ENCODE assay signal across 8 cellular contexts in genomic region chr16:50282010-50282538, GRCh38. TPM values are rescaled to one million over a fixed set of nuclear protein-coding genes. Genes with fewer than 3 reads are reported as not detected.
DNase-seq lines count a peak whose midpoint lies in the region; ATAC-seq and TF ChIP-seq lines count a peak whose summit lies in the region.

No MANE protein-coding gene starts in this region.

- intact Hi-C loops in activated CD4-positive, alpha-beta T cell treated with anti-CD3 and anti-CD28 coated beads for 36 hours (cut with DNase I, micrococcal nuclease): loop anchor here in 1 of 2 experiments (5.0 kb wide), 1 partner anchor 35 kb away; no protein-coding TSS in a partner anchor
- intact Hi-C loops in posterior cingulate gyrus (cut with DNase I): no loop called here
- intact Hi-C loops in Calu3 (cut with micrococcal nuclease; ENCODE audit: unreplicated experiment): no loop called here

- POLR2A ChIA-PET in activated CD4-positive, alpha-beta T cell treated with anti-CD3 and anti-CD28 coated beads for 36 hours (lab: Charles Lee): interaction anchor here (0.6 kb wide), 1 partner anchor 86 kb away, joined by 7 read pairs; no protein-coding TSS in a partner anchor

- BruUV-seq in Calu3 (replicated peaks; lab: Mats Ljungman, UMichigan): no TSS peak

- no peaks in the 10 kb centered on the region for H3K27me3 Mint-ChIP-seq in activated CD4-positive, alpha-beta T cell treated with anti-CD3 and anti-CD28 coated beads for 36 hours
- H3K27me3 Mint-ChIP-seq in effector memory CD8-positive, alpha-beta T cell: no peaks in the 10 kb centered on the region
- no peaks in the 10 kb centered on the region; the same call in 1 of the 2 replicates for H3K27me3 Mint-ChIP-seq in HFFc6 (ENCODE audit: insufficient read depth)
- no peaks in the 10 kb centered on the region for H3K27me3 Mint-ChIP-seq in Calu3 (ENCODE audit: unreplicated experiment)

- H3K36me3 Mint-ChIP-seq in activated CD4-positive, alpha-beta T cell treated with anti-CD3 and anti-CD28 coated beads for 36 hours (ENCODE audit: low read depth): peaks cover 35% of the 10 kb centered on the region
- H3K36me3 Mint-ChIP-seq in effector memory CD8-positive, alpha-beta T cell (ENCODE audit: insufficient read depth): peaks cover 34% of the 10 kb centered on the region
- H3K36me3 Mint-ChIP-seq in HFFc6 (ENCODE audit: low read depth): peaks cover 23% of the 10 kb centered on the region
- H3K36me3 Mint-ChIP-seq in Calu3 (ENCODE audit: insufficient read depth, unreplicated experiment): peaks cover 11% of the 10 kb centered on the region

- H3K27ac Mint-ChIP-seq in activated CD4-positive, alpha-beta T cell treated with anti-CD3 and anti-CD28 coated beads for 36 hours: peak overlapping the region; percentile 55
- H3K27ac Mint-ChIP-seq in effector memory CD8-positive, alpha-beta T cell: peak overlapping the region; percentile 51 to 96
- no peak overlapping the region for H3K27ac Mint-ChIP-seq in HFFc6
- no peak overlapping the region for H3K27ac Mint-ChIP-seq in Calu3 (ENCODE audit: unreplicated experiment)

- peak; percentile 88 for ATAC-seq in HG03378 (IDR thresholded peaks at IDR 0.05; ENCODE audit: unreplicated experiment)
- peak; percentile 21 for ATAC-seq in activated CD4-positive, alpha-beta T cell treated with anti-CD3 and anti-CD28 coated beads for 36 hours
- peak; percentile 92 for ATAC-seq in effector memory CD8-positive, alpha-beta T cell (replicated peaks)

- TF ChIP-seq CTCF in HFFc6 (IDR thresholded peaks at IDR 0.05) (no peak), Calu3 (IDR thresholded peaks at IDR 0.05; ENCODE audit: unreplicated experiment) (no peak)

- no peaks in the 10 kb centered on the region for H3K9me3 Mint-ChIP-seq in activated CD4-positive, alpha-beta T cell treated with anti-CD3 and anti-CD28 coated beads for 36 hours (ENCODE audit: low read depth)
- H3K9me3 Mint-ChIP-seq in effector memory CD8-positive, alpha-beta T cell: no peaks in the 10 kb centered on the region
- peaks cover 4% of the 10 kb centered on the region for H3K9me3 Mint-ChIP-seq in HFFc6
- H3K9me3 Mint-ChIP-seq in Calu3 (ENCODE audit: low read depth, unreplicated experiment): peaks cover 3% of the 10 kb centered on the region

- H3K4me3 Mint-ChIP-seq in activated CD4-positive, alpha-beta T cell treated with anti-CD3 and anti-CD28 coated beads for 36 hours: peak overlapping the region; percentile 43
- H3K4me3 Mint-ChIP-seq in effector memory CD8-positive, alpha-beta T cell: peak overlapping the region; percentile 87 to 92
- H3K4me3 Mint-ChIP-seq in HFFc6 (no peak overlapping the region), Calu3 (ENCODE audit: low read depth, unreplicated experiment) (no peak overlapping the region)

- peak; percentile 49 for DNase-seq in NK-92 treated with Interleukin-12 subunit alpha and Interleukin-12 subunit beta, amount 100 ng/mL, for 24 hours (lab: John Stamatoyannopoulos, UW)
- DNase-seq in NK-92 (lab: John Stamatoyannopoulos, UW; ENCODE audit: unreplicated experiment) (no peak), posterior cingulate gyrus (peak in 7 of 10 donors; percentile 27 to 93 (median 42)), HFFc6 (no peak), Calu3 (no peak)
- DNase-seq in activated CD4-positive, alpha-beta T cell treated with anti-CD3 and anti-CD28 coated beads for 36 hours: peak; percentile 67
- peak; percentile 70 to 75 (median 70) for DNase-seq in effector memory CD8-positive, alpha-beta T cell

- CTCF ChIA-PET in activated CD4-positive, alpha-beta T cell treated with anti-CD3 and anti-CD28 coated beads for 36 hours (lab: Charles Lee): interaction anchor here (0.6 to 1.1 kb wide), 5 partner anchors 15 to 127 kb away, joined by 3 read pairs; no protein-coding TSS in a partner anchor
- CTCF ChIA-PET in Calu3 (lab: Charles Lee): no interaction called here

- peaks cover 91% of the 10 kb centered on the region for H3K4me1 Mint-ChIP-seq in activated CD4-positive, alpha-beta T cell treated with anti-CD3 and anti-CD28 coated beads for 36 hours
- peaks cover 81 to 89% of the 10 kb centered on the region in 2 donors for H3K4me1 Mint-ChIP-seq in effector memory CD8-positive, alpha-beta T cell (ENCODE audit: low read depth in 2 of 2)
- no peaks in the 10 kb centered on the region for H3K4me1 Mint-ChIP-seq in HFFc6 (ENCODE audit: low read depth)
- H3K4me1 Mint-ChIP-seq in Calu3 (ENCODE audit: low read depth, unreplicated experiment): peaks cover 24% of the 10 kb centered on the region

RNA-seq across cellular contexts. Expression of gene ADCY7, which starts 15.7 kb away (rescaled TPM):
- 10 to 100 TPM; 51.8 to 85.3 TPM for total RNA-seq in activated CD4-positive, alpha-beta T cell treated with anti-CD3 and anti-CD28 coated beads for 36 hours
- 10 to 100 TPM; 32.7 to 48.1 (median 41.9) TPM for total RNA-seq in HFFc6 (2021; fragmentation: NEBNext Ultra II Directional; extraction: Animal tissue kit (Norgen Biotek cat#: 25700))
- 67.7 and 71.4 TPM in 2 replicates for total RNA-seq in Calu3 (2022)

Comparison
In these comparisons a context has a peak if more than half of its experiments do, and no peak if none do; other contexts are left out.
1. DNase-seq: peak in NK-92 treated with Interleukin-12 subunit alpha and Interleukin-12 subunit beta, amount 100 ng/mL, for 24 hours (single experiment), activated CD4-positive, alpha-beta T cell treated with anti-CD3 and anti-CD28 coated beads for 36 hours (single experiment), effector memory CD8-positive, alpha-beta T cell (3 of 3) and posterior cingulate gyrus (7 of 10); none in NK-92 (single experiment), HFFc6 (single experiment) and Calu3 (single experiment).
2. ATAC-seq: peak in every context shown above with its lines; median percentile 92 in effector memory CD8-positive, alpha-beta T cell; 88 in HG03378; 21 in activated CD4-positive, alpha-beta T cell treated with anti-CD3 and anti-CD28 coated beads for 36 hours.
3. H3K27ac Mint-ChIP-seq: peak in activated CD4-positive, alpha-beta T cell treated with anti-CD3 and anti-CD28 coated beads for 36 hours (single experiment) and effector memory CD8-positive, alpha-beta T cell (2 of 2); none in HFFc6 (single experiment) and Calu3 (single experiment).
4. H3K4me3 Mint-ChIP-seq: peak in activated CD4-positive, alpha-beta T cell treated with anti-CD3 and anti-CD28 coated beads for 36 hours (single experiment) and effector memory CD8-positive, alpha-beta T cell (2 of 2); none in HFFc6 (single experiment) and Calu3 (single experiment).